ENCODE assay signal across 1 cellular context in the genomic region with DNA sequence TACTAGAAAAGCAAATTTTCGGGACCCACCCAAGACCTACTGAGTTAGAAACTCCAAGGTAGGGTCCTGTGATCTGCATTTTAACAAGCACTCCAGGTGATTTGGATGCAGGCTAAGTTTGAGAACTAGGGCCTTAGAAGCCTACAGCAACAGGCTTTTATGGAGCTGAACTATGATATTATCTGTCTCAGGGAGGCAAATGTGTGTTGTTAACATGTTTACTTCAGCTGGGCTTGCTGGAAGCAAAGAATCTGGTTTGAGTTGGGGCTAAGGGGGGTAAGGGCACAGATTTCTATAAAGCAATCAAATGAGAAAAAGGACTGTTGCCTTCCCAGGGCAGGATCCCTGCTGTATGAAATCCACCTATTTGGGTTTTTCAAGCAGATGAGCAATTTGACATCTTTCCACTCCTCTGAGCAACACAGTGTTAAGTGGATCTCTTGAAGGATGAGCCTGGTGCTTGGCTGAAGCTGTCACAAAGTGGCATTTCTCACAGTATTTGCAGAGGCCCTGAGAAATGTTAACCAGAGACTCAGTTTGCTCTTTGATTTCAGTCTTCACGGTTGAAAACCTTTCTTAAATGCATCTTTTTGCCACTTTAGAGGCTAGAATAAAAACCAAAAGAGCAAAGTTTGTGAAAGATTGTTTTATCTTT.
TF ChIP-seq lines count a peak whose summit lies in the region.

No MANE protein-coding gene starts in this region.

TF ChIP-seq in HepG2, 621 proteins besides CTCF, POLR2A, EP300 and RAD21:
- TF ChIP-seq ATAD3A (CRISPR knock-in tag; IDR thresholded peaks at IDR 0.05) (no peak), SRSF4 (IDR thresholded peaks at IDR 0.05; ENCODE audit: low read depth, low read length, poor library complexity, severe bottlenecking) (no peak), ZNF367 (CRISPR knock-in tag; IDR thresholded peaks at IDR 0.05; ENCODE audit: borderline replicate concordance) (no peak), REST (IDR thresholded peaks at IDR 0.05; ENCODE audit: borderline replicate concordance in 1 of 2, low read depth in 1 of 2, low read length in 2 of 2) (no peak), ZNF766 (CRISPR knock-in tag; IDR thresholded peaks at IDR 0.05; ENCODE audit: borderline replicate concordance) (no peak), GABPA (IDR thresholded peaks at IDR 0.05; ENCODE audit: low read depth, low read length) (no peak), GABPA (CRISPR knock-in tag; IDR thresholded peaks at IDR 0.05; ENCODE audit: low read depth) (no peak), ZBTB21 (CRISPR knock-in tag; IDR thresholded peaks at IDR 0.05) (no peak), ZFP62 (CRISPR knock-in tag; IDR thresholded peaks at IDR 0.05) (no peak), ZNF496 (CRISPR knock-in tag; IDR thresholded peaks at IDR 0.05; ENCODE audit: insufficient replicate concordance) (no peak), IKZF1 (IDR thresholded peaks at IDR 0.05) (no peak), ZNF574 (CRISPR knock-in tag; IDR thresholded peaks at IDR 0.05) (no peak), STAG1 (CRISPR knock-in tag; IDR thresholded peaks at IDR 0.05) (no peak), NCOR1 (IDR thresholded peaks at IDR 0.05; ENCODE audit: borderline replicate concordance, low read length) (no peak), ZNF737 (CRISPR knock-in tag; IDR thresholded peaks at IDR 0.05; ENCODE audit: borderline replicate concordance) (no peak), GTF3A (CRISPR knock-in tag; conservative IDR thresholded peaks at IDR 0.05) (no peak), NFRKB (IDR thresholded peaks at IDR 0.05) (no peak), CHD4 (IDR thresholded peaks at IDR 0.05; ENCODE audit: borderline replicate concordance, low read length) (no peak), GLI4 (CRISPR knock-in tag; IDR thresholded peaks at IDR 0.05; ENCODE audit: borderline replicate concordance) (no peak)
- TF ChIP-seq, protein P1, sequence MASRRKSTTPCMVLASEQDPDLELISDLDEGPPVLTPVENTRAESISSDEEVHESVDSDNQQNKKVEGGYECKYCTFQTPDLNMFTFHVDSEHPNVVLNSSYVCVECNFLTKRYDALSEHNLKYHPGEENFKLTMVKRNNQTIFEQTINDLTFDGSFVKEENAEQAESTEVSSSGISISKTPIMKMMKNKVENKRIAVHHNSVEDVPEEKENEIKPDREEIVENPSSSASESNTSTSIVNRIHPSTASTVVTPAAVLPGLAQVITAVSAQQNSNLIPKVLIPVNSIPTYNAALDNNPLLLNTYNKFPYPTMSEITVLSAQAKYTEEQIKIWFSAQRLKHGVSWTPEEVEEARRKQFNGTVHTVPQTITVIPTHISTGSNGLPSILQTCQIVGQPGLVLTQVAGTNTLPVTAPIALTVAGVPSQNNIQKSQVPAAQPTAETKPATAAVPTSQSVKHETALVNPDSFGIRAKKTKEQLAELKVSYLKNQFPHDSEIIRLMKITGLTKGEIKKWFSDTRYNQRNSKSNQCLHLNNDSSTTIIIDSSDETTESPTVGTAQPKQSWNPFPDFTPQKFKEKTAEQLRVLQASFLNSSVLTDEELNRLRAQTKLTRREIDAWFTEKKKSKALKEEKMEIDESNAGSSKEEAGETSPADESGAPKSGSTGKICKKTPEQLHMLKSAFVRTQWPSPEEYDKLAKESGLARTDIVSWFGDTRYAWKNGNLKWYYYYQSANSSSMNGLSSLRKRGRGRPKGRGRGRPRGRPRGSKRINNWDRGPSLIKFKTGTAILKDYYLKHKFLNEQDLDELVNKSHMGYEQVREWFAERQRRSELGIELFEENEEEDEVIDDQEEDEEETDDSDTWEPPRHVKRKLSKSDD (CRISPR knock-in tag; IDR thresholded peaks at IDR 0.05; ENCODE audit: low read depth) = no peak
- TF ChIP-seq, protein P2, sequence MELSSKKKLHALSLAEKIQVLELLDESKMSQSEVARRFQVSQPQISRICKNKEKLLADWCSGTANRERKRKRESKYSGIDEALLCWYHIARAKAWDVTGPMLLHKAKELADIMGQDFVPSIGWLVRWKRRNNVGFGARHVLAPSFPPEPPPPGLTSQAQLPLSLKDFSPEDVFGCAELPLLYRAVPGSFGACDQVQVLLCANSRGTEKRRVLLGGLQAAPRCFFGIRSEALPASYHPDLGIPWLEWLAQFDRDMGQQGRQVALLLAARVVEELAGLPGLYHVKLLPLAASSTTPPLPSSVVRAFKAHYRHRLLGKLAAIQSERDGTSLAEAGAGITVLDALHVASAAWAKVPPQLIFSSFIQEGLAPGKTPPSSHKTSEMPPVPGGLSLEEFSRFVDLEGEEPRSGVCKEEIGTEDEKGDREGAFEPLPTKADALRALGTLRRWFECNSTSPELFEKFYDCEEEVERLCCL (CRISPR knock-in tag; IDR thresholded peaks at IDR 0.05; ENCODE audit: borderline replicate concordance) = no peak
